In genomic region chr4:108166441-108167315, GRCh38 we compare ENCODE assay signal across 1 cellular context.
TF ChIP-seq lines count a peak whose summit lies in the region.

No MANE protein-coding gene starts in this region.

TF ChIP-seq in K562, 482 proteins besides CTCF, POLR2A, EP300 and RAD21 (continued from another document and continues in another):
- TF ChIP-seq E2F8 (IDR thresholded peaks at IDR 0.05; ENCODE audit: low read depth, partially characterized antibody) (no peak), POLR2H (tag; IDR thresholded peaks at IDR 0.05; ENCODE audit: low read depth) (no peak), MCM3 (IDR thresholded peaks at IDR 0.05) (no peak), MYC (IDR thresholded peaks at IDR 0.05; ENCODE audit: low read depth, low read length) (peak; percentile 72), MYC (CRISPR knock-in tag; IDR thresholded peaks at IDR 0.05; ENCODE audit: borderline replicate concordance, low read depth) (no peak), MBD2 (IDR thresholded peaks at IDR 0.05; ENCODE audit: borderline replicate concordance, low read depth) (0 out of 2 replicates have a peak, but pooled peaks have one; percentile 5), FOXA1 (IDR thresholded peaks at IDR 0.05; ENCODE audit: borderline replicate concordance) (no peak), CBX1 (IDR thresholded peaks at IDR 0.05; ENCODE audit: low read depth) (no peak; the same call in 1 of the 2 replicates), ZBTB9 (CRISPR knock-in tag; IDR thresholded peaks at IDR 0.05) (no peak), RNF2 (IDR thresholded peaks at IDR 0.05) (peak; percentile 26; the same call in 1 of the 2 replicates), TEAD2 (tag; IDR thresholded peaks at IDR 0.05) (no peak), NFATC3 (IDR thresholded peaks at IDR 0.05) (no peak), ZNF263 (CRISPR knock-in tag; IDR thresholded peaks at IDR 0.05; ENCODE audit: borderline replicate concordance) (peak; percentile 12; the same call in 1 of the 2 replicates), ZNF212 (CRISPR knock-in tag; IDR thresholded peaks at IDR 0.05) (no peak), NCOA4 (IDR thresholded peaks at IDR 0.05; ENCODE audit: partially characterized antibody) (no peak), MECOM (CRISPR knock-in tag; IDR thresholded peaks at IDR 0.05) (no peak), FOXJ2 (tag; IDR thresholded peaks at IDR 0.05) (no peak), RFX1 (IDR thresholded peaks at IDR 0.05) (no peak), CREB3L1 (IDR thresholded peaks at IDR 0.05; ENCODE audit: borderline replicate concordance, low read depth) (peak; percentile 32; the same call in 1 of the 2 replicates), GATA2 (CRISPR knock-in tag; IDR thresholded peaks at IDR 0.05) (no peak), SPI1 (IDR thresholded peaks at IDR 0.05; ENCODE audit: borderline replicate concordance, low read depth, low read length) (no peak), CTCFL (IDR thresholded peaks at IDR 0.05; ENCODE audit: borderline replicate concordance, insufficient read depth, low read depth, low read length, poor library complexity, severe bottlenecking) (peak; percentile 3), MCM2 (IDR thresholded peaks at IDR 0.05; ENCODE audit: low read depth) (no peak), ASH1L (IDR thresholded peaks at IDR 0.05; ENCODE audit: borderline replicate concordance, low read depth, partially characterized antibody) (no peak), KLF6 (CRISPR knock-in tag; IDR thresholded peaks at IDR 0.05; ENCODE audit: borderline replicate concordance) (no peak), PPARD (CRISPR knock-in tag; IDR thresholded peaks at IDR 0.05) (no peak), JUN (IDR thresholded peaks at IDR 0.05; ENCODE audit: borderline replicate concordance, low read depth, low read length) (no peak), JUN (CRISPR knock-in tag; IDR thresholded peaks at IDR 0.05; ENCODE audit: borderline replicate concordance) (no peak; the same call in 1 of the 2 replicates), PML (IDR thresholded peaks at IDR 0.05; ENCODE audit: low read length) (0 out of 2 replicates have a peak, but pooled peaks have one; percentile 42), BCLAF1 (IDR thresholded peaks at IDR 0.05; ENCODE audit: borderline replicate concordance in 1 of 2, control insufficient read depth in 1 of 2, low read depth in 2 of 2, low read length in 1 of 2) (no peak), ETV6 (IDR thresholded peaks at IDR 0.05; ENCODE audit: borderline replicate concordance in 1 of 2, low read depth in 2 of 2, low read length in 1 of 2) (no peak), ETV6 (CRISPR knock-in tag; IDR thresholded peaks at IDR 0.05; ENCODE audit: borderline replicate concordance) (no peak), PTBP1 (IDR thresholded peaks at IDR 0.05; ENCODE audit: low read depth, low read length) (no peak), TFAP4 (CRISPR knock-in tag; IDR thresholded peaks at IDR 0.05; ENCODE audit: borderline replicate concordance) (peak; percentile 84), IRF9 (tag; IDR thresholded peaks at IDR 0.05) (no peak), UBTF (IDR thresholded peaks at IDR 0.05; ENCODE audit: borderline replicate concordance in 1 of 2, low read depth in 2 of 2, low read length in 2 of 2) (peak in 1 of 2 experiments; percentile 86; a peak in 2 of 4 replicates), OTX1 (CRISPR knock-in tag; IDR thresholded peaks at IDR 0.05) (no peak), HIVEP1 (CRISPR knock-in tag; IDR thresholded peaks at IDR 0.05) (no peak), CREM (IDR thresholded peaks at IDR 0.05; ENCODE audit: low read depth) (no peak), ETS1 (conservative IDR thresholded peaks at IDR 0.05; ENCODE audit: control insufficient read depth, low read depth, low read length) (no peak; the same call in 1 of the 2 replicates), ZNF224 (CRISPR knock-in tag; IDR thresholded peaks at IDR 0.05) (no peak), PATZ1 (CRISPR knock-in tag; IDR thresholded peaks at IDR 0.05; ENCODE audit: borderline replicate concordance) (no peak), MEF2D (tag; conservative IDR thresholded peaks at IDR 0.05; ENCODE audit: low read depth) (no peak), POLR3G (IDR thresholded peaks at IDR 0.05; ENCODE audit: extremely low read depth, insufficient read length, insufficient replicate concordance) (no peak), DIDO1 (tag; IDR thresholded peaks at IDR 0.05; ENCODE audit: low read depth) (no peak), E2F3 (CRISPR knock-in tag; IDR thresholded peaks at IDR 0.05) (no peak), NR2F6 (CRISPR knock-in tag; IDR thresholded peaks at IDR 0.05) (no peak), TAF15 (IDR thresholded peaks at IDR 0.05; ENCODE audit: low read depth, low read length) (no peak), ZNF408 (CRISPR knock-in tag; IDR thresholded peaks at IDR 0.05; ENCODE audit: low read depth) (no peak)
